9 cellular contexts compared by ENCODE assay signal in the genomic region with DNA sequence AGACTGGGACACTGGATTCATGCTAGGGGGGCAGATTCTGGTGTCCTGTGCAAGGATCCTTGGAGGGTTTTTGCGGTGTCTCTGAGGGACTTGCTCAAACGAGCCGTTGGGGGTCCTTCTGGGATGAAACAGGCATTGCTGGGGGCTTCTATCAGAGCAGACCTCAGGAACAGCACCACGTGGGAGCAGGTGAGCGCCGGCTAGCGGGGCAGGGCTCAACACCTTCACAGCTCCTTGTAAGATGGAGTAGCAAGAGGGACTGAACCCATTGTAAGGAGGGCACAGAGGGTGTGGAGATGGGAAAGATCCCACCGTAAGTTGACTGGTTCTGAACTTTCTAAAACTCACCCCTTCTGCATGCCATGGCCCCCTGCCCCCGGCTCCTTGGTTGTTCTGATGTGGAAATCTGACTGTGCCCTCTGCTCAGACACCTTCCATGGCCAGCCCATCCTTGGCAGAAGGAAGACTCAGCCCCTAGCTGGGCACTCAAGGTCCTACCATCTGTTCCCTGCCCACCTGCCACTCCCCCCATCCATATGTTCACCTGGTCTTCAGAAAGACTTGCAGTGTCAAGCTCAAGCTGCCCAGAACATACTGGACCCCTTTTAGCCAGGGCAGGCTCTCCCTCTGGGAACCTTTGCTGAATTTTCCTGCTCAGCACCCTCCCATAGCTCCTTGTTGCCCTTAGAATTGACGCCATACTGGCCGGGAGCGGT. TPM values are rescaled to one million over a fixed set of nuclear protein-coding genes. Genes with fewer than 3 reads are reported as not detected.
DNase-seq lines count a peak whose midpoint lies in the region; ATAC-seq, FAIRE-seq and TF ChIP-seq lines count a peak whose summit lies in the region.
"Had no signal": no experiment of that assay in that cellular context is flagged by ENCODE, and none has a peak within 500 bp of the region (broad histone marks: within the 10 kb centered on the region; RNA-seq: fewer than 3 reads in every experiment).

No MANE protein-coding gene starts in this region.

- WGBS in prostate gland, result 42% methylated on average over 12 of the region's 12 CpGs

- no peaks in the 10 kb centered on the region for H3K27me3 ChIP-seq in Peyer's patch
- no peaks in the 10 kb centered on the region for H3K27me3 ChIP-seq in prostate gland (replicated peaks; ENCODE audit: insufficient read depth)

- H3K4me3 ChIP-seq in Peyer's patch, result peak overlapping the region in 3 of 4 donors; percentile 60 to 85 (median 60)
- peak overlapping the region; percentile 74 for H3K4me3 ChIP-seq in epithelial cell of proximal tubule (ENCODE audit: low read depth, low read length)
- peak overlapping the region; percentile 86 to 90 for H3K4me3 ChIP-seq in prostate gland

- DNase-seq in G401 (ENCODE audit: low spot score) (peak; percentile 71), Peyer's patch (no peak), epithelial cell of proximal tubule (ENCODE audit: low read depth) (no peak), prostate gland (ENCODE audit: low spot score) (peak; percentile 18), GM12891 (ENCODE audit: insufficient read length, low spot score) (no peak), HuH-7.5 (ENCODE audit: low spot score) (no peak)
- DNase-seq: aorta had no signal

- in situ Hi-C loops in G401 (cut with HindIII; ENCODE audit: low sequenced_read_pairs), result no loop called here

- intact Hi-C loops in prostate gland (cut with DNase I), result loop anchor here (5.0 kb wide), 1 partner anchor 41 kb away; a partner anchor contains a TSS

- H3K36me3 ChIP-seq in Peyer's patch (no peaks in the 10 kb centered on the region), prostate gland (no peaks in the 10 kb centered on the region)

- H3K27ac ChIP-seq in Peyer's patch (no peak overlapping the region), prostate gland (peak overlapping the region in 1 of 2 donors; percentile 97)

- H3K9me3 ChIP-seq in Peyer's patch, result no peaks in the 10 kb centered on the region
- H3K9me3 ChIP-seq in prostate gland, result no peaks in the 10 kb centered on the region

- TF ChIP-seq POLR2A in Peyer's patch (IDR thresholded peaks at IDR 0.05), result no peak
- TF ChIP-seq POLR2A in prostate gland (IDR thresholded peaks at IDR 0.05), result no peak
- TF ChIP-seq POLR2A in GM12891 (IDR thresholded peaks at IDR 0.05; ENCODE audit: low read depth, low read length), result no peak

- FAIRE-seq in GM12891 (lab: Jason Lieb, UNC), result no peak

- H3K4me1 ChIP-seq in Peyer's patch, result peaks cover 0 to 27% (median 8%) of the 10 kb centered on the region in 4 donors
- peaks cover 8% of the 10 kb centered on the region for H3K4me1 ChIP-seq in prostate gland (replicated peaks)

- TF ChIP-seq CTCF in Peyer's patch (IDR thresholded peaks at IDR 0.05) (no peak), epithelial cell of proximal tubule (conservative IDR thresholded peaks at IDR 0.05; ENCODE audit: low read depth, low read length) (no peak), prostate gland (IDR thresholded peaks at IDR 0.05) (no peak)

- no peak for ATAC-seq in HG03354 (IDR thresholded peaks at IDR 0.05; ENCODE audit: poor library complexity, severe bottlenecking, unreplicated experiment)
- no peak for ATAC-seq in HG03196 (IDR thresholded peaks at IDR 0.05; ENCODE audit: unreplicated experiment)

TF ChIP-seq in GM12891, 5 proteins besides CTCF, POLR2A, EP300 and RAD21:
- TF ChIP-seq SPI1 (IDR thresholded peaks at IDR 0.05; ENCODE audit: low read depth, low read length), result no peak
- no peak for TF ChIP-seq POLR2AphosphoS5 (IDR thresholded peaks at IDR 0.05; ENCODE audit: low read depth, low read length)
- TF ChIP-seq PAX5 (IDR thresholded peaks at IDR 0.05; ENCODE audit: insufficient read depth, low read length, severe bottlenecking), result no peak
- TF ChIP-seq POU2F2 (IDR thresholded peaks at IDR 0.05; ENCODE audit: low read depth, low read length), result no peak
- no peak for TF ChIP-seq TAF1 (IDR thresholded peaks at IDR 0.05; ENCODE audit: low read depth, low read length)

RNA-seq across cellular contexts. Expression of a gene that starts 1.2 kb away (rescaled TPM):
- total RNA-seq in G401 (2014; rRNA removed; shearing (Covaris generic)), result 9.5 and 10.3 TPM in 2 replicates
- total RNA-seq in Peyer's patch, result 10 to 100 TPM in 2 of 4 donors, 1 to 10 TPM in 1, under 1 TPM in 1; 0.70 to 13.2 (median 8.3) TPM
- 2.5 and 7.0 TPM in 2 replicates for total RNA-seq in epithelial cell of proximal tubule
- 10 to 100 TPM; 73.3 to 78.7 TPM for total RNA-seq in prostate gland
- 1.6 TPM for polyA plus RNA-seq in GM12891 (2012; ENCODE audit: low read depth, missing spikeins)

RNA-seq across cellular contexts. Expression of a gene that starts 10.8 kb away (rescaled TPM):
- total RNA-seq in G401 (2014; rRNA removed; shearing (Covaris generic)), result not detected in 2 replicates
- total RNA-seq in Peyer's patch (not detected), epithelial cell of proximal tubule (not detected in 2 replicates), prostate gland (not detected)
- not detected for polyA plus RNA-seq in GM12891 (2012; ENCODE audit: low read depth, missing spikeins)
- total RNA-seq: aorta had no signal
- polyA plus RNA-seq: aorta had no signal

RNA-seq across cellular contexts. Expression of a gene that starts 23.1 kb away (rescaled TPM):
- total RNA-seq in G401 (2014; rRNA removed; shearing (Covaris generic)), result 0.49 and 1.6 TPM in 2 replicates
- total RNA-seq in Peyer's patch (not detected), epithelial cell of proximal tubule (not detected in 2 replicates), prostate gland (1 to 10 TPM; 1.4 to 1.7 TPM)
- 0.05 TPM for polyA plus RNA-seq in GM12891 (2012; ENCODE audit: low read depth, missing spikeins)

RNA-seq across cellular contexts. Expression of a gene that starts 39.9 kb away (rescaled TPM):
- 111 and 141 TPM in 2 replicates for total RNA-seq in G401 (2014; rRNA removed; shearing (Covaris generic))
- total RNA-seq in Peyer's patch (100 to 1,000 TPM in 2 of 4 donors, 10 to 100 TPM in 2; 79.2 to 117 (median 104) TPM), epithelial cell of proximal tubule (83.6 and 123 TPM in 2 replicates), prostate gland (100 to 1,000 TPM; 120 to 129 TPM)
- 80.9 TPM for polyA plus RNA-seq in GM12891 (2012; ENCODE audit: low read depth, missing spikeins)

RNA-seq across cellular contexts. Expression of a gene that starts 51.7 kb away (rescaled TPM):
- 76.7 and 112 TPM in 2 replicates for total RNA-seq in G401 (2014; rRNA removed; shearing (Covaris generic))
- total RNA-seq in Peyer's patch (10 to 100 TPM; 52.2 to 68.0 (median 64.1) TPM), epithelial cell of proximal tubule (78.6 and 91.6 TPM in 2 replicates), prostate gland (10 to 100 TPM; 71.2 to 75.7 TPM)
- 23.3 TPM for polyA plus RNA-seq in GM12891 (2012; ENCODE audit: low read depth, missing spikeins)

Comparison
In these comparisons a context has a peak if more than half of its experiments do, and no peak if none do; other contexts are left out.
1. DNase-seq: peak in G401 (single experiment) and prostate gland (single experiment); none in Peyer's patch (0 of 3), epithelial cell of proximal tubule (single experiment), GM12891 (single experiment) and HuH-7.5 (single experiment).
2. Peak in every context shown above with its lines, with median percentiles within 50 percentile points of each other: H3K4me3 ChIP-seq.